Comparison of ENCODE assay signal across 18 cellular contexts in genomic region chr4:10589808-10590207, GRCh38.
A peak's percentile ranks its signal among the peaks of the same experiment; 100 is the strongest.
DNase-seq lines count a peak whose midpoint lies in the region; ATAC-seq and TF ChIP-seq lines count a peak whose summit lies in the region.
"Had no signal": no experiment of that assay in that cellular context is flagged by ENCODE, and none has a peak within 500 bp of the region (broad histone marks: within the 10 kb centered on the region; RNA-seq: fewer than 3 reads in every experiment).

No MANE protein-coding gene starts in this region.

- H3K27ac ChIP-seq in CD8-positive, alpha-beta T cell (ENCODE audit: low read depth, low read length), result no peak overlapping the region
- peak overlapping the region; percentile 53 for H3K27ac ChIP-seq in KOPT-K1 (ENCODE audit: low read depth, low read length, poor library complexity, severe bottlenecking)
- H3K27ac ChIP-seq in naive thymus-derived CD4-positive, alpha-beta T cell (ENCODE audit: low read depth, low read length), result no peak overlapping the region
- H3K27ac ChIP-seq: adrenal gland, testis had no signal

- no peaks in the 10 kb centered on the region for H3K9me3 ChIP-seq in CD8-positive, alpha-beta T cell (ENCODE audit: low read length)
- no peaks in the 10 kb centered on the region for H3K9me3 ChIP-seq in KOPT-K1 (ENCODE audit: insufficient read depth, low read length, poor library complexity, severe bottlenecking)
- no peaks in the 10 kb centered on the region for H3K9me3 ChIP-seq in naive thymus-derived CD4-positive, alpha-beta T cell (ENCODE audit: control insufficient read depth in 2 of 3, low read length in 3 of 3)
- H3K9me3 ChIP-seq: adrenal gland, testis had no signal

- CTCF ChIA-PET in CD8-positive, alpha-beta T cell (lab: Charles Lee), result interaction anchor here (0.6 kb wide), 1 partner anchor 40 kb away, joined by 3 read pairs; no protein-coding TSS in a partner anchor
- CTCF ChIA-PET in naive thymus-derived CD4-positive, alpha-beta T cell (lab: Charles Lee), result interaction anchor here (0.5 kb wide), 1 partner anchor 836 kb away, joined by 3 read pairs; no protein-coding TSS in a partner anchor

- H3K4me3 ChIP-seq in CD8-positive, alpha-beta T cell (ENCODE audit: low read depth, low read length), result no peak overlapping the region
- no peak overlapping the region for H3K4me3 ChIP-seq in naive thymus-derived CD4-positive, alpha-beta T cell (ENCODE audit: low read length)
- H3K4me3 ChIP-seq: adrenal gland, testis had no signal

- no peak for TF ChIP-seq CTCF in CD8-positive, alpha-beta T cell (IDR thresholded peaks at IDR 0.05)
- no peak for TF ChIP-seq CTCF in glutamatergic neuron (IDR thresholded peaks at IDR 0.05; ENCODE audit: partially characterized antibody, unreplicated experiment)

- no peaks in the 10 kb centered on the region for H3K27me3 Mint-ChIP-seq in CD8-positive, alpha-beta T cell (ENCODE audit: low read depth)
- peaks cover 0 to 9% of the 10 kb centered on the region in 2 donors for H3K27me3 Mint-ChIP-seq in effector memory CD8-positive, alpha-beta T cell
- H3K27me3 Mint-ChIP-seq in naive thymus-derived CD4-positive, alpha-beta T cell, result peaks cover 0 to 4% (median 0%) of the 10 kb centered on the region in 5 donors
- peaks cover 3% of the 10 kb centered on the region for H3K27me3 Mint-ChIP-seq in glutamatergic neuron (ENCODE audit: unreplicated experiment)
- H3K27me3 Mint-ChIP-seq: dendritic cell treated with granulocyte-macrophage colony-stimulating factor and Interleukin-4, amounts not matched to agents 40 ng/mL and 50 ng/mL, for 4 days; stimulated activated memory B cell treated with anti-CD40 and anti-IgM and Interleukin-4, amounts not matched to agents 10 μg/mL and 1 μg/mL and 100 μg/mL, for 72 hours had no signal

- H3K4me1 ChIP-seq in CD8-positive, alpha-beta T cell (ENCODE audit: insufficient read depth, low read length), result peaks cover 30% of the 10 kb centered on the region
- peaks cover 22 to 24% of the 10 kb centered on the region in 2 donors for H3K4me1 ChIP-seq in naive thymus-derived CD4-positive, alpha-beta T cell (ENCODE audit: control insufficient read depth in 2 of 2, insufficient read depth in 2 of 2, low read length in 2 of 2)
- H3K4me1 ChIP-seq: adrenal gland had no signal

- no peak overlapping the region for H3K27ac Mint-ChIP-seq in CD8-positive, alpha-beta T cell
- peak overlapping the region; percentile 33 to 52 for H3K27ac Mint-ChIP-seq in effector memory CD8-positive, alpha-beta T cell
- peak overlapping the region in 2 of 9 donors; percentile 40 to 48 for H3K27ac Mint-ChIP-seq in naive thymus-derived CD4-positive, alpha-beta T cell
- H3K27ac Mint-ChIP-seq in glutamatergic neuron (ENCODE audit: unreplicated experiment), result no peak overlapping the region
- H3K27ac Mint-ChIP-seq: dendritic cell treated with granulocyte-macrophage colony-stimulating factor and Interleukin-4, amounts not matched to agents 40 ng/mL and 50 ng/mL, for 4 days; progenitor cell of endocrine pancreas; stimulated activated memory B cell treated with anti-CD40 and anti-IgM and Interleukin-4, amounts not matched to agents 10 μg/mL and 1 μg/mL and 100 μg/mL, for 72 hours had no signal

- DNase-seq in CD8-positive, alpha-beta T cell, result no peak
- DNase-seq in effector memory CD8-positive, alpha-beta T cell, result no peak
- DNase-seq in naive thymus-derived CD4-positive, alpha-beta T cell, result peak in 3 of 9 donors; percentile 7 to 35 (median 18)
- DNase-seq in glutamatergic neuron (no peak), midbrain (lab: John Stamatoyannopoulos, UW) (no peak)
- DNase-seq: adrenal gland, DMS79, left colon, NCI-H1417, NCI-H2171, NCI-H526, SW 1271, testis had no signal

- intact Hi-C loops in CD8-positive, alpha-beta T cell (cut with DNase I, micrococcal nuclease), result loop anchor here in 1 of 2 experiments (10.0 kb wide), 1 partner anchor 305 kb away; no protein-coding TSS in a partner anchor
- intact Hi-C loops in naive thymus-derived CD4-positive, alpha-beta T cell (cut with micrococcal nuclease), result loop anchor here (10.0 kb wide), 2 partner anchors 505 to 1135 kb away; no protein-coding TSS in a partner anchor

- H3K36me3 ChIP-seq in CD8-positive, alpha-beta T cell (ENCODE audit: insufficient read depth, low read length), result no peaks in the 10 kb centered on the region
- H3K36me3 ChIP-seq in KOPT-K1 (ENCODE audit: insufficient read depth, low read length), result no peaks in the 10 kb centered on the region
- H3K36me3 ChIP-seq in naive thymus-derived CD4-positive, alpha-beta T cell (ENCODE audit: control insufficient read depth in 2 of 3, insufficient read depth in 3 of 3, low read length in 3 of 3), result no peaks in the 10 kb centered on the region
- H3K36me3 ChIP-seq: adrenal gland had no signal

- H3K36me3 Mint-ChIP-seq in CD8-positive, alpha-beta T cell, result no peaks in the 10 kb centered on the region
- H3K36me3 Mint-ChIP-seq in effector memory CD8-positive, alpha-beta T cell (ENCODE audit: insufficient read depth), result no peaks in the 10 kb centered on the region
- H3K36me3 Mint-ChIP-seq in naive thymus-derived CD4-positive, alpha-beta T cell, result no peaks in the 10 kb centered on the region
- H3K36me3 Mint-ChIP-seq in glutamatergic neuron (ENCODE audit: unreplicated experiment), result no peaks in the 10 kb centered on the region

- no peak for ATAC-seq in CD8-positive, alpha-beta T cell
- peak; percentile 50 for ATAC-seq in effector memory CD8-positive, alpha-beta T cell (replicated peaks)
- peak; percentile 20 for ATAC-seq in naive thymus-derived CD4-positive, alpha-beta T cell
- ATAC-seq in HG03457 (IDR thresholded peaks at IDR 0.05; ENCODE audit: unreplicated experiment), result no peak
- ATAC-seq: left colon; stimulated activated memory B cell treated with anti-CD40 and anti-IgM and Interleukin-4, amounts not matched to agents 10 μg/mL and 1 μg/mL and 100 μg/mL, for 72 hours had no signal

- H3K4me1 Mint-ChIP-seq in CD8-positive, alpha-beta T cell (ENCODE audit: low read depth), result peaks cover 37% of the 10 kb centered on the region
- H3K4me1 Mint-ChIP-seq in effector memory CD8-positive, alpha-beta T cell (ENCODE audit: low read depth in 2 of 2), result peaks cover 28 to 31% of the 10 kb centered on the region in 2 donors
- H3K4me1 Mint-ChIP-seq in naive thymus-derived CD4-positive, alpha-beta T cell, result peaks cover 15 to 40% (median 33%) of the 10 kb centered on the region in 7 donors
- H3K4me1 Mint-ChIP-seq in glutamatergic neuron (ENCODE audit: low read depth, unreplicated experiment), result peaks cover 10% of the 10 kb centered on the region

- peak overlapping the region; percentile 12 for H3K4me3 Mint-ChIP-seq in CD8-positive, alpha-beta T cell
- peak overlapping the region; percentile 4 to 58 for H3K4me3 Mint-ChIP-seq in effector memory CD8-positive, alpha-beta T cell
- H3K4me3 Mint-ChIP-seq in naive thymus-derived CD4-positive, alpha-beta T cell, result peak overlapping the region in 6 of 10 donors; percentile 10 to 50 (median 33)
- H3K4me3 Mint-ChIP-seq in glutamatergic neuron (ENCODE audit: unreplicated experiment), result no peak overlapping the region
- H3K4me3 Mint-ChIP-seq: dendritic cell treated with granulocyte-macrophage colony-stimulating factor and Interleukin-4, amounts not matched to agents 40 ng/mL and 50 ng/mL, for 4 days; stimulated activated memory B cell treated with anti-CD40 and anti-IgM and Interleukin-4, amounts not matched to agents 10 μg/mL and 1 μg/mL and 100 μg/mL, for 72 hours had no signal

- H3K9me3 Mint-ChIP-seq in CD8-positive, alpha-beta T cell, result no peaks in the 10 kb centered on the region
- no peaks in the 10 kb centered on the region for H3K9me3 Mint-ChIP-seq in effector memory CD8-positive, alpha-beta T cell
- no peaks in the 10 kb centered on the region for H3K9me3 Mint-ChIP-seq in naive thymus-derived CD4-positive, alpha-beta T cell
- H3K9me3 Mint-ChIP-seq in glutamatergic neuron (ENCODE audit: unreplicated experiment), result peaks cover 4% of the 10 kb centered on the region
- H3K9me3 Mint-ChIP-seq: dendritic cell treated with granulocyte-macrophage colony-stimulating factor and Interleukin-4, amounts not matched to agents 40 ng/mL and 50 ng/mL, for 4 days; stimulated activated memory B cell treated with anti-CD40 and anti-IgM and Interleukin-4, amounts not matched to agents 10 μg/mL and 1 μg/mL and 100 μg/mL, for 72 hours had no signal

- POLR2A ChIA-PET in CD8-positive, alpha-beta T cell (lab: Charles Lee), result no interaction called here
- POLR2A ChIA-PET in naive thymus-derived CD4-positive, alpha-beta T cell (lab: Charles Lee), result interaction anchor here (1.3 kb wide), 1 partner anchor 13 kb away, joined by 4 read pairs; no protein-coding TSS in a partner anchor

- no peaks in the 10 kb centered on the region for H3K27me3 ChIP-seq in CD8-positive, alpha-beta T cell (ENCODE audit: insufficient read depth, low read length)
- H3K27me3 ChIP-seq in naive thymus-derived CD4-positive, alpha-beta T cell (ENCODE audit: control insufficient read depth in 2 of 2, insufficient read depth in 2 of 2, low read length in 2 of 2), result no peaks in the 10 kb centered on the region
- H3K27me3 ChIP-seq: adrenal gland, testis had no signal

Comparison
In these comparisons a context has a peak if more than half of its experiments do, and no peak if none do; other contexts are left out.
1. ATAC-seq: peak in effector memory CD8-positive, alpha-beta T cell (single experiment) and naive thymus-derived CD4-positive, alpha-beta T cell (single experiment); none in CD8-positive, alpha-beta T cell (single experiment) and HG03457 (single experiment).
2. H3K27ac Mint-ChIP-seq: peak in effector memory CD8-positive, alpha-beta T cell (2 of 2); none in CD8-positive, alpha-beta T cell (single experiment) and glutamatergic neuron (single experiment).